ENCODE assay signal across 2 cellular contexts in the genomic region with DNA sequence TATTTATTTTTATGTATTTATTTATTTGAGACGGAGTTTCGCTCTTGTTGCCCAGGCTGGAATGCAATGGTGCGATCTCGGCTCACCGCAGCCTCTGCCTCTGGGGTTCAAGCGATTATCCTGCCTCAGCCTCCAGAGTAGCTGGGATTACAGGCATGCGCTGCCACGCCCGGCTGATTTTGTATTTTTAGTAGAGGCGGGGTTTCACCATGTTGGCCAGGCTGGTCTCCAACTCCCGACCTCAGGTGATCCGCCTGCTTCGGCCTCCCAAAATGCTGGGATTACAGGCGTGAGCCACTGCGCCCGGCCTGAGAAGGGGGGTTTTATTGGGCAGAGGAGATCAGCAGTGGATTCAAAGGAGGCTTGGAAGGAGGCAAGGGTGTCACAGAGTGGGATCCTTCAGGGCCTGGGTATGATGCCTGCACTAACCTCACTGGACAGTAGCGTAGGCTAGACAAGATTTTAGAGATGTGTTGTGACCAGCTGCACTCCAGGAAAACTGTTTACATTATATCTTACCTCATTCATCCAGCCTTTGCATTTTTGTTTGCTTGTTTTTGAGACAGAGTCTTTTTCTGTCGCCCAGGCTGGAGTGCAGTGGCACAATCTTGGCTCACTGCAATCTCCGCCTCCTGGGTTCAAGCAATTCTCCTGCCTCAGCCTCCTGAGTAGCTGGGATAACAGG. TPM values are rescaled to one million over a fixed set of nuclear protein-coding genes. Genes with fewer than 3 reads are reported as not detected.
"Had no signal": no experiment of that assay in that cellular context is flagged by ENCODE, and none has a peak within 500 bp of the region (broad histone marks: within the 10 kb centered on the region; RNA-seq: fewer than 3 reads in every experiment).

No MANE protein-coding gene starts in this region.

RNA-seq across cellular contexts. Expression of a gene that starts 38.4 kb away (rescaled TPM):
- total RNA-seq: mononuclear cell; T-helper 1 cell treated with Interleukin-12 subunit alpha and Interleukin-12 subunit beta and Interleukin-4 antibody, amounts not matched to agents 30 ng/mL and 1 ng/mL, for 36 hours had no signal
